1 cellular context compared by ENCODE assay signal in genomic region chr20:38748097-38748862, GRCh38.
A peak's percentile ranks its signal among the peaks of the same experiment; 100 is the strongest.
TF ChIP-seq lines count a peak whose summit lies in the region.

Gene ACTR5, plus strand, starts transcription at chr20:38748460. Its CDS starts 19 bp downstream, at chr20:38748479.

TF ChIP-seq in GM12878, 131 proteins besides CTCF, POLR2A, EP300 and RAD21 (continued from another document and continues in another):
- TF ChIP-seq, protein P1, sequence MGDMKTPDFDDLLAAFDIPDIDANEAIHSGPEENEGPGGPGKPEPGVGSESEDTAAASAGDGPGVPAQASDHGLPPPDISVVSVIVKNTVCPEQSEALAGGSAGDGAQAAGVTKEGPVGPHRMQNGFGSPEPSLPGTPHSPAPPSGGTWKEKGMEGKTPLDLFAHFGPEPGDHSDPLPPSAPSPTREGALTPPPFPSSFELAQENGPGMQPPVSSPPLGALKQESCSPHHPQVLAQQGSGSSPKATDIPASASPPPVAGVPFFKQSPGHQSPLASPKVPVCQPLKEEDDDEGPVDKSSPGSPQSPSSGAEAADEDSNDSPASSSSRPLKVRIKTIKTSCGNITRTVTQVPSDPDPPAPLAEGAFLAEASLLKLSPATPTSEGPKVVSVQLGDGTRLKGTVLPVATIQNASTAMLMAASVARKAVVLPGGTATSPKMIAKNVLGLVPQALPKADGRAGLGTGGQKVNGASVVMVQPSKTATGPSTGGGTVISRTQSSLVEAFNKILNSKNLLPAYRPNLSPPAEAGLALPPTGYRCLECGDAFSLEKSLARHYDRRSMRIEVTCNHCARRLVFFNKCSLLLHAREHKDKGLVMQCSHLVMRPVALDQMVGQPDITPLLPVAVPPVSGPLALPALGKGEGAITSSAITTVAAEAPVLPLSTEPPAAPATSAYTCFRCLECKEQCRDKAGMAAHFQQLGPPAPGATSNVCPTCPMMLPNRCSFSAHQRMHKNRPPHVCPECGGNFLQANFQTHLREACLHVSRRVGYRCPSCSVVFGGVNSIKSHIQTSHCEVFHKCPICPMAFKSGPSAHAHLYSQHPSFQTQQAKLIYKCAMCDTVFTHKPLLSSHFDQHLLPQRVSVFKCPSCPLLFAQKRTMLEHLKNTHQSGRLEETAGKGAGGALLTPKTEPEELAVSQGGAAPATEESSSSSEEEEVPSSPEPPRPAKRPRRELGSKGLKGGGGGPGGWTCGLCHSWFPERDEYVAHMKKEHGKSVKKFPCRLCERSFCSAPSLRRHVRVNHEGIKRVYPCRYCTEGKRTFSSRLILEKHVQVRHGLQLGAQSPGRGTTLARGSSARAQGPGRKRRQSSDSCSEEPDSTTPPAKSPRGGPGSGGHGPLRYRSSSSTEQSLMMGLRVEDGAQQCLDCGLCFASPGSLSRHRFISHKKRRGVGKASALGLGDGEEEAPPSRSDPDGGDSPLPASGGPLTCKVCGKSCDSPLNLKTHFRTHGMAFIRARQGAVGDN (IDR thresholded peaks at IDR 0.05), result peak; percentile 75
- peak; percentile 97 for TF ChIP-seq YY1 (IDR thresholded peaks at IDR 0.05; ENCODE audit: low read depth, low read length)
- no peak for TF ChIP-seq BMI1 (IDR thresholded peaks at IDR 0.05; ENCODE audit: borderline replicate concordance)
- no peak for TF ChIP-seq ZNF274 (IDR thresholded peaks at IDR 0.05; ENCODE audit: insufficient read depth, insufficient read length)
- TF ChIP-seq FOS (IDR thresholded peaks at IDR 0.05; ENCODE audit: borderline replicate concordance, extremely low read depth, insufficient read length), result no peak
- no peak for TF ChIP-seq BRCA1 (IDR thresholded peaks at IDR 0.05; ENCODE audit: low read depth, low read length)
- no peak for TF ChIP-seq ESRRA (IDR thresholded peaks at IDR 0.05; ENCODE audit: low read length)
- TF ChIP-seq ASH2L (IDR thresholded peaks at IDR 0.05; ENCODE audit: borderline replicate concordance, low read depth), result no peak; the same call in 1 of the 2 replicates
- no peak for TF ChIP-seq ZBTB11 (CRISPR knock-in tag; IDR thresholded peaks at IDR 0.05)
- TF ChIP-seq, protein P2, sequence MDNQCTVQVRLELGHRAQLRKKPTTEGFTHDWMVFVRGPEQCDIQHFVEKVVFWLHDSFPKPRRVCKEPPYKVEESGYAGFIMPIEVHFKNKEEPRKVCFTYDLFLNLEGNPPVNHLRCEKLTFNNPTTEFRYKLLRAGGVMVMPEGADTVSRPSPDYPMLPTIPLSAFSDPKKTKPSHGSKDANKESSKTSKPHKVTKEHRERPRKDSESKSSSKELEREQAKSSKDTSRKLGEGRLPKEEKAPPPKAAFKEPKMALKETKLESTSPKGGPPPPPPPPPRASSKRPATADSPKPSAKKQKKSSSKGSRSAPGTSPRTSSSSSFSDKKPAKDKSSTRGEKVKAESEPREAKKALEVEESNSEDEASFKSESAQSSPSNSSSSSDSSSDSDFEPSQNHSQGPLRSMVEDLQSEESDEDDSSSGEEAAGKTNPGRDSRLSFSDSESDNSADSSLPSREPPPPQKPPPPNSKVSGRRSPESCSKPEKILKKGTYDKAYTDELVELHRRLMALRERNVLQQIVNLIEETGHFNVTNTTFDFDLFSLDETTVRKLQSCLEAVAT (IDR thresholded peaks at IDR 0.05), result no peak
- TF ChIP-seq MEF2B (IDR thresholded peaks at IDR 0.05; ENCODE audit: partially characterized antibody, poor library complexity, severe bottlenecking), result no peak
- TF ChIP-seq FOXK2 (IDR thresholded peaks at IDR 0.05), result no peak
- TF ChIP-seq IKZF2 (IDR thresholded peaks at IDR 0.05), result no peak
- no peak for TF ChIP-seq NFIC (IDR thresholded peaks at IDR 0.05; ENCODE audit: low read depth, low read length)
- no peak for TF ChIP-seq NBN (IDR thresholded peaks at IDR 0.05)
- TF ChIP-seq CHD1 (IDR thresholded peaks at IDR 0.05; ENCODE audit: low read depth, low read length), result no peak
- no peak for TF ChIP-seq NR2C2 (IDR thresholded peaks at IDR 0.05; ENCODE audit: borderline replicate concordance, control insufficient read depth, insufficient read length, low read depth)
- TF ChIP-seq MTA2 (IDR thresholded peaks at IDR 0.05; ENCODE audit: low read depth), result no peak
- TF ChIP-seq SP1 (IDR thresholded peaks at IDR 0.05; ENCODE audit: low read depth, low read length), result peak; percentile 73
- no peak for TF ChIP-seq STAT3 (IDR thresholded peaks at IDR 0.05; ENCODE audit: low read depth, low read length)
- no peak for TF ChIP-seq ATF7 (IDR thresholded peaks at IDR 0.05; ENCODE audit: low read depth)
- TF ChIP-seq SMAD1 (IDR thresholded peaks at IDR 0.05; ENCODE audit: low read depth, partially characterized antibody), result no peak
- TF ChIP-seq SIN3A (IDR thresholded peaks at IDR 0.05; ENCODE audit: low read depth, low read length), result peak; percentile 29; the same call in 1 of the 2 replicates
- TF ChIP-seq, protein P3, sequence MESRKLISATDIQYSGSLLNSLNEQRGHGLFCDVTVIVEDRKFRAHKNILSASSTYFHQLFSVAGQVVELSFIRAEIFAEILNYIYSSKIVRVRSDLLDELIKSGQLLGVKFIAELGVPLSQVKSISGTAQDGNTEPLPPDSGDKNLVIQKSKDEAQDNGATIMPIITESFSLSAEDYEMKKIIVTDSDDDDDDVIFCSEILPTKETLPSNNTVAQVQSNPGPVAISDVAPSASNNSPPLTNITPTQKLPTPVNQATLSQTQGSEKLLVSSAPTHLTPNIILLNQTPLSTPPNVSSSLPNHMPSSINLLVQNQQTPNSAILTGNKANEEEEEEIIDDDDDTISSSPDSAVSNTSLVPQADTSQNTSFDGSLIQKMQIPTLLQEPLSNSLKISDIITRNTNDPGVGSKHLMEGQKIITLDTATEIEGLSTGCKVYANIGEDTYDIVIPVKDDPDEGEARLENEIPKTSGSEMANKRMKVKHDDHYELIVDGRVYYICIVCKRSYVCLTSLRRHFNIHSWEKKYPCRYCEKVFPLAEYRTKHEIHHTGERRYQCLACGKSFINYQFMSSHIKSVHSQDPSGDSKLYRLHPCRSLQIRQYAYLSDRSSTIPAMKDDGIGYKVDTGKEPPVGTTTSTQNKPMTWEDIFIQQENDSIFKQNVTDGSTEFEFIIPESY (IDR thresholded peaks at IDR 0.05), result no peak
- TF ChIP-seq PAX5 (IDR thresholded peaks at IDR 0.05; ENCODE audit: borderline replicate concordance, low read depth, low read length), result peak; percentile 79
- TF ChIP-seq MYB (IDR thresholded peaks at IDR 0.05; ENCODE audit: borderline replicate concordance, low read depth, low read length), result no peak
- peak; percentile 57 for TF ChIP-seq HDGF (IDR thresholded peaks at IDR 0.05)
- TF ChIP-seq CEBPB (IDR thresholded peaks at IDR 0.05; ENCODE audit: borderline replicate concordance in 1 of 2, low read depth in 2 of 2, low read length in 2 of 2), result no peak
- TF ChIP-seq, protein P4, sequence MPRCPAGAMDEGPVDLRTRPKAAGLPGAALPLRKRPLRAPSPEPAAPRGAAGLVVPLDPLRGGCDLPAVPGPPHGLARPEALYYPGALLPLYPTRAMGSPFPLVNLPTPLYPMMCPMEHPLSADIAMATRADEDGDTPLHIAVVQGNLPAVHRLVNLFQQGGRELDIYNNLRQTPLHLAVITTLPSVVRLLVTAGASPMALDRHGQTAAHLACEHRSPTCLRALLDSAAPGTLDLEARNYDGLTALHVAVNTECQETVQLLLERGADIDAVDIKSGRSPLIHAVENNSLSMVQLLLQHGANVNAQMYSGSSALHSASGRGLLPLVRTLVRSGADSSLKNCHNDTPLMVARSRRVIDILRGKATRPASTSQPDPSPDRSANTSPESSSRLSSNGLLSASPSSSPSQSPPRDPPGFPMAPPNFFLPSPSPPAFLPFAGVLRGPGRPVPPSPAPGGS (IDR thresholded peaks at IDR 0.05; ENCODE audit: borderline replicate concordance, insufficient read depth, low read depth, low read length, poor library complexity, severe bottlenecking), result no peak
- no peak for TF ChIP-seq CEBPZ (IDR thresholded peaks at IDR 0.05; ENCODE audit: low read depth, low read length)
- no peak for TF ChIP-seq SRF (IDR thresholded peaks at IDR 0.05; ENCODE audit: low read depth in 2 of 2, low read length in 2 of 2)
- peak; percentile 72; the same call in 1 of the 2 replicates for TF ChIP-seq CREM (IDR thresholded peaks at IDR 0.05; ENCODE audit: low read depth)
- TF ChIP-seq BACH1 (IDR thresholded peaks at IDR 0.05; ENCODE audit: borderline replicate concordance), result 0 out of 2 replicates have a peak, but pooled peaks have one; percentile 70
- TF ChIP-seq KDM1A (IDR thresholded peaks at IDR 0.05; ENCODE audit: borderline replicate concordance), result no peak
- TF ChIP-seq NR2F1 (conservative IDR thresholded peaks at IDR 0.05), result peak; percentile 49
- TF ChIP-seq, protein P5, sequence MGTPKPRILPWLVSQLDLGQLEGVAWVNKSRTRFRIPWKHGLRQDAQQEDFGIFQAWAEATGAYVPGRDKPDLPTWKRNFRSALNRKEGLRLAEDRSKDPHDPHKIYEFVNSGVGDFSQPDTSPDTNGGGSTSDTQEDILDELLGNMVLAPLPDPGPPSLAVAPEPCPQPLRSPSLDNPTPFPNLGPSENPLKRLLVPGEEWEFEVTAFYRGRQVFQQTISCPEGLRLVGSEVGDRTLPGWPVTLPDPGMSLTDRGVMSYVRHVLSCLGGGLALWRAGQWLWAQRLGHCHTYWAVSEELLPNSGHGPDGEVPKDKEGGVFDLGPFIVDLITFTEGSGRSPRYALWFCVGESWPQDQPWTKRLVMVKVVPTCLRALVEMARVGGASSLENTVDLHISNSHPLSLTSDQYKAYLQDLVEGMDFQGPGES (IDR thresholded peaks at IDR 0.05), result no peak
- TF ChIP-seq PAX8 (IDR thresholded peaks at IDR 0.05), result no peak
- TF ChIP-seq ZNF384 (IDR thresholded peaks at IDR 0.05; ENCODE audit: borderline replicate concordance, low read depth, low read length), result no peak
- no peak for TF ChIP-seq IRF4 (IDR thresholded peaks at IDR 0.05; ENCODE audit: low read depth, low read length)
